17 cellular contexts compared by ENCODE assay signal in genomic region chr11:74330065-74330858, GRCh38. TPM values are rescaled to one million over a fixed set of nuclear protein-coding genes. Genes with fewer than 3 reads are reported as not detected.
DNase-seq lines count a peak whose midpoint lies in the region; ATAC-seq, FAIRE-seq and TF ChIP-seq lines count a peak whose summit lies in the region.
"Had no signal": no experiment of that assay in that cellular context is flagged by ENCODE, and none has a peak within 500 bp of the region (broad histone marks: within the 10 kb centered on the region; RNA-seq: fewer than 3 reads in every experiment).

No MANE protein-coding gene starts in this region.

- DNase-seq in DMS53 treated with DMSO at 0.1 percent for 48 hours (lab: John Stamatoyannopoulos, UW; ENCODE audit: unreplicated experiment) (peak; percentile 91), PC-3 (peak; percentile 85), choroid plexus epithelial cell (ENCODE audit: low read depth) (peak; percentile 73), kidney tubule cell (ENCODE audit: low spot score) (peak; percentile 88), Calu3 (no peak), kidney (no peak)
- DNase-seq: activated CD8-positive, alpha-beta T cell treated with anti-CD3 and anti-CD28 coated beads for 36 hours; activated naive CD4-positive, alpha-beta T cell; CD4-positive, CD25-positive, alpha-beta regulatory T cell; colonic mucosa; head of caudate nucleus; NCI-H2171; spleen; T-helper 17 cell; testis had no signal

- H3K9ac ChIP-seq in PC-3 (ENCODE audit: low read length) (no peak overlapping the region), kidney (ENCODE audit: low read length in 2 of 2) (no peak overlapping the region)

- H3K27ac ChIP-seq in PC-3 (ENCODE audit: low read length) (no peak overlapping the region), kidney (ENCODE audit: low read depth in 2 of 2, low read length in 2 of 2) (no peak overlapping the region)
- H3K27ac ChIP-seq: colonic mucosa, spleen, testis had no signal

- no peak overlapping the region for H2AFZ ChIP-seq in PC-3 (ENCODE audit: low read length)

- H3K4me3 ChIP-seq in PC-3 (ENCODE audit: low read length), result no peak overlapping the region
- no peak overlapping the region for H3K4me3 ChIP-seq in choroid plexus epithelial cell (ENCODE audit: low read depth, low read length)
- no peak overlapping the region for H3K4me3 ChIP-seq in kidney (ENCODE audit: low read length in 2 of 2)
- H3K4me3 ChIP-seq: colonic mucosa, spleen, testis had no signal

- H3K9me3 Mint-ChIP-seq in Calu3 (ENCODE audit: low read depth, unreplicated experiment), result no peaks in the 10 kb centered on the region
- H3K9me3 Mint-ChIP-seq: activated CD8-positive, alpha-beta T cell treated with anti-CD3 and anti-CD28 coated beads for 36 hours; CD4-positive, CD25-positive, alpha-beta regulatory T cell had no signal

- H3K4me1 Mint-ChIP-seq in Calu3 (ENCODE audit: low read depth, unreplicated experiment), result no peaks in the 10 kb centered on the region

- H3K4me1 ChIP-seq in PC-3 (ENCODE audit: insufficient read depth, low read length) (peaks cover 14% of the 10 kb centered on the region), kidney (ENCODE audit: control insufficient read depth in 1 of 2, insufficient read depth in 1 of 2, low read depth in 1 of 2, low read length in 2 of 2) (peaks cover 0 to 3% of the 10 kb centered on the region in 2 donors)
- H3K4me1 ChIP-seq: colonic mucosa, spleen had no signal

- intact Hi-C loops in PC-3 (cut with micrococcal nuclease), result loop anchor here (5.0 kb wide), 1 partner anchor 42 kb away; no protein-coding TSS in a partner anchor
- intact Hi-C loops in Calu3 (cut with micrococcal nuclease; ENCODE audit: unreplicated experiment), result no loop called here
- intact Hi-C loops in kidney (cut with DNase I), result no loop called here

- H3K4me3 Mint-ChIP-seq in Calu3 (ENCODE audit: low read depth, unreplicated experiment), result no peak overlapping the region
- H3K4me3 Mint-ChIP-seq: activated CD8-positive, alpha-beta T cell treated with anti-CD3 and anti-CD28 coated beads for 36 hours; CD4-positive, CD25-positive, alpha-beta regulatory T cell; T-helper 17 cell had no signal

- no peak for FAIRE-seq in kidney (lab: Jason Lieb, UNC)

- CTCF ChIA-PET in PC-3 (lab: Charles Lee), result no interaction called here
- CTCF ChIA-PET in Calu3 (lab: Charles Lee), result interaction anchor here (1.0 kb wide), 1 partner anchor 41 kb away, joined by 3 read pairs; no protein-coding TSS in a partner anchor

- no peak overlapping the region for H3K27ac Mint-ChIP-seq in Calu3 (ENCODE audit: unreplicated experiment)
- H3K27ac Mint-ChIP-seq: activated CD8-positive, alpha-beta T cell treated with anti-CD3 and anti-CD28 coated beads for 36 hours; T-helper 17 cell had no signal

- no peaks in the 10 kb centered on the region for H3K27me3 Mint-ChIP-seq in Calu3 (ENCODE audit: unreplicated experiment)
- H3K27me3 Mint-ChIP-seq: activated CD8-positive, alpha-beta T cell treated with anti-CD3 and anti-CD28 coated beads for 36 hours; CD4-positive, CD25-positive, alpha-beta regulatory T cell had no signal

- POLR2A ChIA-PET in PC-3 (lab: Charles Lee; ENCODE audit: unreplicated experiment), result no interaction called here

- ATAC-seq in PC-3, result peak; percentile 100
- ATAC-seq in HG03521 (IDR thresholded peaks at IDR 0.05; ENCODE audit: unreplicated experiment), result no peak
- no peak for ATAC-seq in HG03439 (IDR thresholded peaks at IDR 0.05; ENCODE audit: unreplicated experiment)
- ATAC-seq: activated CD8-positive, alpha-beta T cell treated with anti-CD3 and anti-CD28 coated beads for 36 hours; T-helper 17 cell had no signal

- no TSS peak for BruUV-seq in PC-3 (replicated peaks; lab: Mats Ljungman, UMichigan)
- no TSS peak for BruUV-seq in Calu3 (replicated peaks; lab: Mats Ljungman, UMichigan)

- H3K79me2 ChIP-seq in PC-3 (ENCODE audit: low read length), result no peaks in the 10 kb centered on the region

- H4K20me1 ChIP-seq in PC-3 (ENCODE audit: low read length), result no peaks in the 10 kb centered on the region

- no peaks in the 10 kb centered on the region for H3K36me3 Mint-ChIP-seq in Calu3 (ENCODE audit: insufficient read depth, unreplicated experiment)

- no peaks in the 10 kb centered on the region for H3F3A ChIP-seq in PC-3 (ENCODE audit: low read length, unreplicated experiment)

- H3K4me2 ChIP-seq in PC-3 (ENCODE audit: low read length), result 0 out of 2 replicates have a peak overlapping the region, but pooled peaks have one; percentile 2

- no peaks in the 10 kb centered on the region for H3K27me3 ChIP-seq in PC-3 (ENCODE audit: low read length)
- H3K27me3 ChIP-seq: colonic mucosa, spleen, testis had no signal

- H3K36me3 ChIP-seq in PC-3 (ENCODE audit: low read depth, low read length) (no peaks in the 10 kb centered on the region), kidney (ENCODE audit: control insufficient read depth in 1 of 2, insufficient read depth in 2 of 2, low read length in 2 of 2) (no peaks in the 10 kb centered on the region)
- H3K36me3 ChIP-seq: colonic mucosa had no signal

- H3K9me3 ChIP-seq in PC-3 (ENCODE audit: low read length), result no peaks in the 10 kb centered on the region
- no peaks in the 10 kb centered on the region for H3K9me3 ChIP-seq in kidney (ENCODE audit: control insufficient read depth in 1 of 2, low read length in 2 of 2)
- H3K9me3 ChIP-seq: colonic mucosa, spleen, testis had no signal

- TF ChIP-seq CTCF in PC-3 (conservative IDR thresholded peaks at IDR 0.05; ENCODE audit: low read depth, low read length) (no peak), choroid plexus epithelial cell (conservative IDR thresholded peaks at IDR 0.05; ENCODE audit: low read depth, low read length) (no peak), Calu3 (IDR thresholded peaks at IDR 0.05; ENCODE audit: unreplicated experiment) (no peak), kidney (IDR thresholded peaks at IDR 0.05; ENCODE audit: borderline replicate concordance, extremely low read depth, insufficient read depth) (no peak)

- H3K9me2 ChIP-seq in PC-3 (replicated peaks; ENCODE audit: low read length), result no peaks in the 10 kb centered on the region

RNA-seq across cellular contexts. Expression of gene P4HA3, which starts 18.8 kb away (rescaled TPM):
- total RNA-seq in PC-3 (2014; rRNA removed), result 2.0 and 3.7 TPM in 2 replicates
- total RNA-seq in Calu3 (2022), result not detected in 2 replicates
- 1.2 TPM for total RNA-seq in kidney
- 0.39 TPM for polyA plus RNA-seq in kidney (ENCODE audit: insufficient read depth, low read depth, low replicate concordance)
- total RNA-seq: activated CD8-positive, alpha-beta T cell treated with anti-CD3 and anti-CD28 coated beads for 36 hours; CD4-positive, CD25-positive, alpha-beta regulatory T cell; T-helper 17 cell had no signal
- polyA plus RNA-seq: CD4-positive, CD25-positive, alpha-beta regulatory T cell had no signal

Comparison
In these comparisons a context has a peak if more than half of its experiments do, and no peak if none do; other contexts are left out.
1. DNase-seq: peak in DMS53 treated with DMSO at 0.1 percent for 48 hours (single experiment), PC-3 (single experiment), choroid plexus epithelial cell (single experiment) and kidney tubule cell (single experiment); none in Calu3 (single experiment) and kidney (single experiment).